Comparison of ENCODE assay signal across 1 cellular context in the genomic region with DNA sequence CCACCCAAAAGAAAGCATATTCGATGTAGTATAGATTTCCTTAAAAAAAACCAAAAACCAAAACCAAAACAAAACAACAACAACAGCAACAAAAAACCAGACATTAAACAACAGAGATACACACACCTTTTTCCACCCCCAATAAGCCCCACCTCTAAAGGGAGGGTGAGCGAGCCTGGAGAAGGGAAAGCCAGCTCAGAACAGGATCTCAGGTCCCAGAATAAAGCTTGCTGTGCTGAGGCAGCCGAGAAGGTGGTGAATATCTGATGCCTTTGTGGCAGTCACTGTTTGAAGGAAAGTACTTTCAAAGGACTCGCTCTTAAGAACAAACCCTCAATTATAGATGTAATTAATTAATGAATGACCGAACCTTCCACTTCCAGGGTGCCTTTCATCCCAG.
TF ChIP-seq lines count a peak whose summit lies in the region.

No MANE protein-coding gene starts in this region.

TF ChIP-seq in SK-N-SH, 30 proteins besides CTCF, POLR2A, EP300 and RAD21:
- TF ChIP-seq, protein P1, sequence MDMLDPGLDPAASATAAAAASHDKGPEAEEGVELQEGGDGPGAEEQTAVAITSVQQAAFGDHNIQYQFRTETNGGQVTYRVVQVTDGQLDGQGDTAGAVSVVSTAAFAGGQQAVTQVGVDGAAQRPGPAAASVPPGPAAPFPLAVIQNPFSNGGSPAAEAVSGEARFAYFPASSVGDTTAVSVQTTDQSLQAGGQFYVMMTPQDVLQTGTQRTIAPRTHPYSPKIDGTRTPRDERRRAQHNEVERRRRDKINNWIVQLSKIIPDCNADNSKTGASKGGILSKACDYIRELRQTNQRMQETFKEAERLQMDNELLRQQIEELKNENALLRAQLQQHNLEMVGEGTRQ (IDR thresholded peaks at IDR 0.05; ENCODE audit: borderline replicate concordance, low read depth, low read length), result no peak
- TF ChIP-seq RCOR1 (IDR thresholded peaks at IDR 0.05; ENCODE audit: low read length), result no peak
- TF ChIP-seq, protein P2, sequence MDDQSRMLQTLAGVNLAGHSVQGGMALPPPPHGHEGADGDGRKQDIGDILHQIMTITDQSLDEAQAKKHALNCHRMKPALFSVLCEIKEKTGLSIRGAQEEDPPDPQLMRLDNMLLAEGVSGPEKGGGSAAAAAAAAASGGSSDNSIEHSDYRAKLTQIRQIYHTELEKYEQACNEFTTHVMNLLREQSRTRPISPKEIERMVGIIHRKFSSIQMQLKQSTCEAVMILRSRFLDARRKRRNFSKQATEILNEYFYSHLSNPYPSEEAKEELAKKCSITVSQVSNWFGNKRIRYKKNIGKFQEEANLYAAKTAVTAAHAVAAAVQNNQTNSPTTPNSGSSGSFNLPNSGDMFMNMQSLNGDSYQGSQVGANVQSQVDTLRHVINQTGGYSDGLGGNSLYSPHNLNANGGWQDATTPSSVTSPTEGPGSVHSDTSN (IDR thresholded peaks at IDR 0.05), result no peak
- TF ChIP-seq, protein P3, sequence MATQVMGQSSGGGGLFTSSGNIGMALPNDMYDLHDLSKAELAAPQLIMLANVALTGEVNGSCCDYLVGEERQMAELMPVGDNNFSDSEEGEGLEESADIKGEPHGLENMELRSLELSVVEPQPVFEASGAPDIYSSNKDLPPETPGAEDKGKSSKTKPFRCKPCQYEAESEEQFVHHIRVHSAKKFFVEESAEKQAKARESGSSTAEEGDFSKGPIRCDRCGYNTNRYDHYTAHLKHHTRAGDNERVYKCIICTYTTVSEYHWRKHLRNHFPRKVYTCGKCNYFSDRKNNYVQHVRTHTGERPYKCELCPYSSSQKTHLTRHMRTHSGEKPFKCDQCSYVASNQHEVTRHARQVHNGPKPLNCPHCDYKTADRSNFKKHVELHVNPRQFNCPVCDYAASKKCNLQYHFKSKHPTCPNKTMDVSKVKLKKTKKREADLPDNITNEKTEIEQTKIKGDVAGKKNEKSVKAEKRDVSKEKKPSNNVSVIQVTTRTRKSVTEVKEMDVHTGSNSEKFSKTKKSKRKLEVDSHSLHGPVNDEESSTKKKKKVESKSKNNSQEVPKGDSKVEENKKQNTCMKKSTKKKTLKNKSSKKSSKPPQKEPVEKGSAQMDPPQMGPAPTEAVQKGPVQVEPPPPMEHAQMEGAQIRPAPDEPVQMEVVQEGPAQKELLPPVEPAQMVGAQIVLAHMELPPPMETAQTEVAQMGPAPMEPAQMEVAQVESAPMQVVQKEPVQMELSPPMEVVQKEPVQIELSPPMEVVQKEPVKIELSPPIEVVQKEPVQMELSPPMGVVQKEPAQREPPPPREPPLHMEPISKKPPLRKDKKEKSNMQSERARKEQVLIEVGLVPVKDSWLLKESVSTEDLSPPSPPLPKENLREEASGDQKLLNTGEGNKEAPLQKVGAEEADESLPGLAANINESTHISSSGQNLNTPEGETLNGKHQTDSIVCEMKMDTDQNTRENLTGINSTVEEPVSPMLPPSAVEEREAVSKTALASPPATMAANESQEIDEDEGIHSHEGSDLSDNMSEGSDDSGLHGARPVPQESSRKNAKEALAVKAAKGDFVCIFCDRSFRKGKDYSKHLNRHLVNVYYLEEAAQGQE (IDR thresholded peaks at IDR 0.05; ENCODE audit: low read depth, low read length), result no peak
- no peak for TF ChIP-seq NRF1 (IDR thresholded peaks at IDR 0.05; ENCODE audit: low read depth, low read length)
- no peak for TF ChIP-seq RXRA (IDR thresholded peaks at IDR 0.05; ENCODE audit: borderline replicate concordance, low read depth)
- TF ChIP-seq EZH2phosphoT487 (IDR thresholded peaks at IDR 0.05; ENCODE audit: borderline replicate concordance, low read depth), result no peak
- TF ChIP-seq POLR2AphosphoS5 (IDR thresholded peaks at IDR 0.05; ENCODE audit: low read depth, low read length), result no peak
- TF ChIP-seq, protein P4, sequence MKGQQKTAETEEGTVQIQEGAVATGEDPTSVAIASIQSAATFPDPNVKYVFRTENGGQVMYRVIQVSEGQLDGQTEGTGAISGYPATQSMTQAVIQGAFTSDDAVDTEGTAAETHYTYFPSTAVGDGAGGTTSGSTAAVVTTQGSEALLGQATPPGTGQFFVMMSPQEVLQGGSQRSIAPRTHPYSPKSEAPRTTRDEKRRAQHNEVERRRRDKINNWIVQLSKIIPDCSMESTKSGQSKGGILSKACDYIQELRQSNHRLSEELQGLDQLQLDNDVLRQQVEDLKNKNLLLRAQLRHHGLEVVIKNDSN (IDR thresholded peaks at IDR 0.05; ENCODE audit: borderline replicate concordance, low read depth), result no peak
- TF ChIP-seq NFIC (IDR thresholded peaks at IDR 0.05; ENCODE audit: borderline replicate concordance), result no peak
- TF ChIP-seq GABPA (IDR thresholded peaks at IDR 0.05; ENCODE audit: low read depth), result no peak
- TF ChIP-seq, protein P5, sequence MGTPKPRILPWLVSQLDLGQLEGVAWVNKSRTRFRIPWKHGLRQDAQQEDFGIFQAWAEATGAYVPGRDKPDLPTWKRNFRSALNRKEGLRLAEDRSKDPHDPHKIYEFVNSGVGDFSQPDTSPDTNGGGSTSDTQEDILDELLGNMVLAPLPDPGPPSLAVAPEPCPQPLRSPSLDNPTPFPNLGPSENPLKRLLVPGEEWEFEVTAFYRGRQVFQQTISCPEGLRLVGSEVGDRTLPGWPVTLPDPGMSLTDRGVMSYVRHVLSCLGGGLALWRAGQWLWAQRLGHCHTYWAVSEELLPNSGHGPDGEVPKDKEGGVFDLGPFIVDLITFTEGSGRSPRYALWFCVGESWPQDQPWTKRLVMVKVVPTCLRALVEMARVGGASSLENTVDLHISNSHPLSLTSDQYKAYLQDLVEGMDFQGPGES (IDR thresholded peaks at IDR 0.05; ENCODE audit: low read depth, low read length), result no peak
- TF ChIP-seq TCF12 (IDR thresholded peaks at IDR 0.05), result no peak
- TF ChIP-seq CHD2 (IDR thresholded peaks at IDR 0.05; ENCODE audit: low read length, partially characterized antibody), result no peak
- TF ChIP-seq, protein P6, sequence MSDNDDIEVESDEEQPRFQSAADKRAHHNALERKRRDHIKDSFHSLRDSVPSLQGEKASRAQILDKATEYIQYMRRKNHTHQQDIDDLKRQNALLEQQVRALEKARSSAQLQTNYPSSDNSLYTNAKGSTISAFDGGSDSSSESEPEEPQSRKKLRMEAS (IDR thresholded peaks at IDR 0.05; ENCODE audit: low read depth), result no peak
- TF ChIP-seq TAF1 (IDR thresholded peaks at IDR 0.05; ENCODE audit: borderline replicate concordance, low read depth, low read length), result no peak
- no peak for TF ChIP-seq TEAD4 (IDR thresholded peaks at IDR 0.05; ENCODE audit: borderline replicate concordance, insufficient read depth)
- TF ChIP-seq ELF1 (IDR thresholded peaks at IDR 0.05), result no peak
- TF ChIP-seq, protein P7, sequence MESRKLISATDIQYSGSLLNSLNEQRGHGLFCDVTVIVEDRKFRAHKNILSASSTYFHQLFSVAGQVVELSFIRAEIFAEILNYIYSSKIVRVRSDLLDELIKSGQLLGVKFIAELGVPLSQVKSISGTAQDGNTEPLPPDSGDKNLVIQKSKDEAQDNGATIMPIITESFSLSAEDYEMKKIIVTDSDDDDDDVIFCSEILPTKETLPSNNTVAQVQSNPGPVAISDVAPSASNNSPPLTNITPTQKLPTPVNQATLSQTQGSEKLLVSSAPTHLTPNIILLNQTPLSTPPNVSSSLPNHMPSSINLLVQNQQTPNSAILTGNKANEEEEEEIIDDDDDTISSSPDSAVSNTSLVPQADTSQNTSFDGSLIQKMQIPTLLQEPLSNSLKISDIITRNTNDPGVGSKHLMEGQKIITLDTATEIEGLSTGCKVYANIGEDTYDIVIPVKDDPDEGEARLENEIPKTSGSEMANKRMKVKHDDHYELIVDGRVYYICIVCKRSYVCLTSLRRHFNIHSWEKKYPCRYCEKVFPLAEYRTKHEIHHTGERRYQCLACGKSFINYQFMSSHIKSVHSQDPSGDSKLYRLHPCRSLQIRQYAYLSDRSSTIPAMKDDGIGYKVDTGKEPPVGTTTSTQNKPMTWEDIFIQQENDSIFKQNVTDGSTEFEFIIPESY (IDR thresholded peaks at IDR 0.05; ENCODE audit: borderline replicate concordance, low read depth), result no peak
TF ChIP-seq in SK-N-SH: peak in this region for 0.
